ENCODE assay signal across 1 cellular context in the genomic region with DNA sequence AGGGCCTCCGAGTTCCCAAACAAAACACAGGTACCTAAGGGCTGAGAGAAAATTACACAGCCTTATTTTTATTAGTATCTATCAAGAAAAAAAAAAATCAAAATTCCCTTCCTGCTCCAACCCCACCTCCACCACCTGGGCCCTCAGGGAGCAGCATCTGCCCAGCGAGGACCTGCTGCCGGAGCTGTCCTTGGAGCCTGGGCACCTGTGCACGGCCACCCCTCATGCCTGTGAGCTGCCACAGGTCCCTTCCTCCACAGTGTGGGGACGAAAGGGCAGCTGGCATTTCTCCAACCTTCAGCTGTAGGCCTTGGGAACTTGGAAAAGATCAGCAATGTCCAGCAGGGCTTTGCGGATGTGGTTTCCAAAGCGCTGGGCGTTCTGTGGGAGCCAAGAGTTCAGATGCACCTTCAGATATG.
TF ChIP-seq lines count a peak whose summit lies in the region.

No MANE protein-coding gene starts in this region.

TF ChIP-seq in HepG2, 621 proteins besides CTCF, POLR2A, EP300 and RAD21 (continues in another document):
- TF ChIP-seq SCMH1 (CRISPR knock-in tag; IDR thresholded peaks at IDR 0.05; ENCODE audit: borderline replicate concordance) (no peak), ZNF883 (CRISPR knock-in tag; IDR thresholded peaks at IDR 0.05; ENCODE audit: not compliant biosample characterization) (no peak), ESRRA (CRISPR knock-in tag; IDR thresholded peaks at IDR 0.05; ENCODE audit: low read depth) (no peak), HNRNPL (IDR thresholded peaks at IDR 0.05; ENCODE audit: low read depth, low read length) (0 out of 2 replicates have a peak, but pooled peaks have one; percentile 40), ZNF510 (CRISPR knock-in tag; IDR thresholded peaks at IDR 0.05; ENCODE audit: low read depth) (no peak), HNRNPK (IDR thresholded peaks at IDR 0.05; ENCODE audit: low read depth, low read length, poor library complexity, severe bottlenecking) (no peak), ZNF7 (CRISPR knock-in tag; IDR thresholded peaks at IDR 0.05) (no peak), ZNF772 (CRISPR knock-in tag; IDR thresholded peaks at IDR 0.05) (no peak), MEIS2 (CRISPR knock-in tag; IDR thresholded peaks at IDR 0.05) (0 out of 2 replicates have a peak, but pooled peaks have one; percentile 15), SALL1 (CRISPR knock-in tag; IDR thresholded peaks at IDR 0.05) (0 out of 2 replicates have a peak, but pooled peaks have one; percentile 46), ZFP36L2 (CRISPR knock-in tag; IDR thresholded peaks at IDR 0.05) (no peak), ZNF441 (CRISPR knock-in tag; IDR thresholded peaks at IDR 0.05; ENCODE audit: borderline replicate concordance) (no peak), FOXK2 (IDR thresholded peaks at IDR 0.05) (no peak), KDM3A (CRISPR knock-in tag; IDR thresholded peaks at IDR 0.05; ENCODE audit: low read depth) (no peak), MTA1 (CRISPR knock-in tag; IDR thresholded peaks at IDR 0.05; ENCODE audit: borderline replicate concordance) (0 out of 2 replicates have a peak, but pooled peaks have one; percentile 48), CBX5 (CRISPR knock-in tag; IDR thresholded peaks at IDR 0.05; ENCODE audit: borderline replicate concordance) (no peak; the same call in 1 of the 2 replicates), ETV5 (CRISPR knock-in tag; IDR thresholded peaks at IDR 0.05; ENCODE audit: borderline replicate concordance) (peak; percentile 52; the same call in 1 of the 2 replicates), AGO1 (IDR thresholded peaks at IDR 0.05; ENCODE audit: low read depth, low read length, poor library complexity, severe bottlenecking) (no peak), TRIM24 (CRISPR knock-in tag; IDR thresholded peaks at IDR 0.05) (no peak), TAF1 (CRISPR knock-in tag; IDR thresholded peaks at IDR 0.05) (0 out of 2 replicates have a peak, but pooled peaks have one; percentile 27), ELF1 (CRISPR knock-in tag; IDR thresholded peaks at IDR 0.05) (no peak)
- TF ChIP-seq, protein P1, sequence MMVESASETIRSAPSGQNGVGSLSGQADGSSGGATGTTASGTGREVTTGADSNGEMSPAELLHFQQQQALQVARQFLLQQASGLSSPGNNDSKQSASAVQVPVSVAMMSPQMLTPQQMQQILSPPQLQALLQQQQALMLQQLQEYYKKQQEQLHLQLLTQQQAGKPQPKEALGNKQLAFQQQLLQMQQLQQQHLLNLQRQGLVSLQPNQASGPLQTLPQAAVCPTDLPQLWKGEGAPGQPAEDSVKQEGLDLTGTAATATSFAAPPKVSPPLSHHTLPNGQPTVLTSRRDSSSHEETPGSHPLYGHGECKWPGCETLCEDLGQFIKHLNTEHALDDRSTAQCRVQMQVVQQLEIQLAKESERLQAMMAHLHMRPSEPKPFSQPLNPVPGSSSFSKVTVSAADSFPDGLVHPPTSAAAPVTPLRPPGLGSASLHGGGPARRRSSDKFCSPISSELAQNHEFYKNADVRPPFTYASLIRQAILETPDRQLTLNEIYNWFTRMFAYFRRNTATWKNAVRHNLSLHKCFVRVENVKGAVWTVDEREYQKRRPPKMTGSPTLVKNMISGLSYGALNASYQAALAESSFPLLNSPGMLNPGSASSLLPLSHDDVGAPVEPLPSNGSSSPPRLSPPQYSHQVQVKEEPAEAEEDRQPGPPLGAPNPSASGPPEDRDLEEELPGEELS (CRISPR knock-in tag; IDR thresholded peaks at IDR 0.05): no peak; the same call in 1 of the 2 replicates
- TF ChIP-seq, protein P2, sequence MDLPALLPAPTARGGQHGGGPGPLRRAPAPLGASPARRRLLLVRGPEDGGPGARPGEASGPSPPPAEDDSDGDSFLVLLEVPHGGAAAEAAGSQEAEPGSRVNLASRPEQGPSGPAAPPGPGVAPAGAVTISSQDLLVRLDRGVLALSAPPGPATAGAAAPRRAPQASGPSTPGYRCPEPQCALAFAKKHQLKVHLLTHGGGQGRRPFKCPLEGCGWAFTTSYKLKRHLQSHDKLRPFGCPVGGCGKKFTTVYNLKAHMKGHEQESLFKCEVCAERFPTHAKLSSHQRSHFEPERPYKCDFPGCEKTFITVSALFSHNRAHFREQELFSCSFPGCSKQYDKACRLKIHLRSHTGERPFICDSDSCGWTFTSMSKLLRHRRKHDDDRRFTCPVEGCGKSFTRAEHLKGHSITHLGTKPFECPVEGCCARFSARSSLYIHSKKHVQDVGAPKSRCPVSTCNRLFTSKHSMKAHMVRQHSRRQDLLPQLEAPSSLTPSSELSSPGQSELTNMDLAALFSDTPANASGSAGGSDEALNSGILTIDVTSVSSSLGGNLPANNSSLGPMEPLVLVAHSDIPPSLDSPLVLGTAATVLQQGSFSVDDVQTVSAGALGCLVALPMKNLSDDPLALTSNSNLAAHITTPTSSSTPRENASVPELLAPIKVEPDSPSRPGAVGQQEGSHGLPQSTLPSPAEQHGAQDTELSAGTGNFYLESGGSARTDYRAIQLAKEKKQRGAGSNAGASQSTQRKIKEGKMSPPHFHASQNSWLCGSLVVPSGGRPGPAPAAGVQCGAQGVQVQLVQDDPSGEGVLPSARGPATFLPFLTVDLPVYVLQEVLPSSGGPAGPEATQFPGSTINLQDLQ (CRISPR knock-in tag; IDR thresholded peaks at IDR 0.05): no peak
- TF ChIP-seq, protein P3, sequence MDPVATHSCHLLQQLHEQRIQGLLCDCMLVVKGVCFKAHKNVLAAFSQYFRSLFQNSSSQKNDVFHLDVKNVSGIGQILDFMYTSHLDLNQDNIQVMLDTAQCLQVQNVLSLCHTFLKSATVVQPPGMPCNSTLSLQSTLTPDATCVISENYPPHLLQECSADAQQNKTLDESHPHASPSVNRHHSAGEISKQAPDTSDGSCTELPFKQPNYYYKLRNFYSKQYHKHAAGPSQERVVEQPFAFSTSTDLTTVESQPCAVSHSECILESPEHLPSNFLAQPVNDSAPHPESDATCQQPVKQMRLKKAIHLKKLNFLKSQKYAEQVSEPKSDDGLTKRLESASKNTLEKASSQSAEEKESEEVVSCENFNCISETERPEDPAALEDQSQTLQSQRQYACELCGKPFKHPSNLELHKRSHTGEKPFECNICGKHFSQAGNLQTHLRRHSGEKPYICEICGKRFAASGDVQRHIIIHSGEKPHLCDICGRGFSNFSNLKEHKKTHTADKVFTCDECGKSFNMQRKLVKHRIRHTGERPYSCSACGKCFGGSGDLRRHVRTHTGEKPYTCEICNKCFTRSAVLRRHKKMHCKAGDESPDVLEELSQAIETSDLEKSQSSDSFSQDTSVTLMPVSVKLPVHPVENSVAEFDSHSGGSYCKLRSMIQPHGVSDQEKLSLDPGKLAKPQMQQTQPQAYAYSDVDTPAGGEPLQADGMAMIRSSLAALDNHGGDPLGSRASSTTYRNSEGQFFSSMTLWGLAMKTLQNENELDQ (CRISPR knock-in tag; IDR thresholded peaks at IDR 0.05; ENCODE audit: borderline replicate concordance): no peak
- TF ChIP-seq, protein P4, sequence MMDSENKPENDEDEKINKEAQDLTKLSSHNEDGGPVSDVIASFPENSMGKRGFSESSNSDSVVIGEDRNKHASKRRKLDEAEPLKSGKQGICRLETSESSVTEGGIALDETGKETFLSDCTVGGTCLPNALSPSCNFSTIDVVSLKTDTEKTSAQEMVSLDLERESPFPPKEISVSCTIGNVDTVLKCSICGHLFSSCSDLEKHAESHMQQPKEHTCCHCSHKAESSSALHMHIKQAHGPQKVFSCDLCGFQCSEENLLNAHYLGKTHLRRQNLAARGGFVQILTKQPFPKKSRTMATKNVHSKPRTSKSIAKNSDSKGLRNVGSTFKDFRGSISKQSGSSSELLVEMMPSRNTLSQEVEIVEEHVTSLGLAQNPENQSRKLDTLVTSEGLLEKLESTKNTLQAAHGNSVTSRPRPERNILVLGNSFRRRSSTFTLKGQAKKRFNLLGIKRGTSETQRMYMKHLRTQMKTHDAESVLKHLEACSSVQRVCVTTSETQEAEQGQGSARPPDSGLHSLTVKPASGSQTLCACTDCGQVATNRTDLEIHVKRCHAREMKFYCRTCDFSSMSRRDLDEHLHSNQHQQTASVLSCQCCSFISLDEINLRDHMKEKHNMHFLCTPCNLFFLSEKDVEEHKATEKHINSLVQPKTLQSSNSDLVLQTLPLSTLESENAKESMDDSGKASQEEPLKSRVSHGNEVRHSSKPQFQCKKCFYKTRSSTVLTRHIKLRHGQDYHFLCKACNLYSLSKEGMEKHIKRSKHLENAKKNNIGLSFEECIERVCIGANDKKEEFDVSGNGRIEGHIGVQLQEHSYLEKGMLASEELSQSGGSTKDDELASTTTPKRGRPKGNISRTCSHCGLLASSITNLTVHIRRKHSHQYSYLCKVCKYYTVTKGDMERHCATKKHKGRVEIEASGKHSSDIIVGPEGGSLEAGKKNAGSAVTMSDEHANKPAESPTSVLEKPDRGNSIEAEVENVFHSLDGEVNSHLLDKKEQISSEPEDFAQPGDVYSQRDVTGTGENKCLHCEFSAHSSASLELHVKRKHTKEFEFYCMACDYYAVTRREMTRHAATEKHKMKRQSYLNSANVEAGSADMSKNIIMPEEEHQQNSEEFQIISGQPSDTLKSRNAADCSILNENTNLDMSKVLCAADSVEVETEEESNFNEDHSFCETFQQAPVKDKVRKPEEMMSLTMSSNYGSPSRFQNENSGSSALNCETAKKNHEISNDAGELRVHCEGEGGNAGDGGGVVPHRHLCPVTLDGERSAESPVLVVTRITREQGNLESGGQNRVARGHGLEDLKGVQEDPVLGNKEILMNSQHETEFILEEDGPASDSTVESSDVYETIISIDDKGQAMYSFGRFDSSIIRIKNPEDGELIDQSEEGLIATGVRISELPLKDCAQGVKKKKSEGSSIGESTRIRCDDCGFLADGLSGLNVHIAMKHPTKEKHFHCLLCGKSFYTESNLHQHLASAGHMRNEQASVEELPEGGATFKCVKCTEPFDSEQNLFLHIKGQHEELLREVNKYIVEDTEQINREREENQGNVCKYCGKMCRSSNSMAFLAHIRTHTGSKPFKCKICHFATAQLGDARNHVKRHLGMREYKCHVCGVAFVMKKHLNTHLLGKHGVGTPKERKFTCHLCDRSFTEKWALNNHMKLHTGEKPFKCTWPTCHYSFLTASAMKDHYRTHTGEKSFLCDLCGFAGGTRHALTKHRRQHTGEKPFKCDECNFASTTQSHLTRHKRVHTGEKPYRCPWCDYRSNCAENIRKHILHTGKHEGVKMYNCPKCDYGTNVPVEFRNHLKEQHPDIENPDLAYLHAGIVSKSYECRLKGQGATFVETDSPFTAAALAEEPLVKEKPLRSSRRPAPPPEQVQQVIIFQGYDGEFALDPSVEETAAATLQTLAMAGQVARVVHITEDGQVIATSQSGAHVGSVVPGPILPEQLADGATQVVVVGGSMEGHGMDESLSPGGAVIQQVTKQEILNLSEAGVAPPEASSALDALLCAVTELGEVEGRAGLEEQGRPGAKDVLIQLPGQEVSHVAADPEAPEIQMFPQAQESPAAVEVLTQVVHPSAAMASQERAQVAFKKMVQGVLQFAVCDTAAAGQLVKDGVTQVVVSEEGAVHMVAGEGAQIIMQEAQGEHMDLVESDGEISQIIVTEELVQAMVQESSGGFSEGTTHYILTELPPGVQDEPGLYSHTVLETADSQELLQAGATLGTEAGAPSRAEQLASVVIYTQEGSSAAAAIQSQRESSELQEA (CRISPR knock-in tag; IDR thresholded peaks at IDR 0.05; ENCODE audit: not compliant biosample characterization): no peak
- TF ChIP-seq, protein P5, sequence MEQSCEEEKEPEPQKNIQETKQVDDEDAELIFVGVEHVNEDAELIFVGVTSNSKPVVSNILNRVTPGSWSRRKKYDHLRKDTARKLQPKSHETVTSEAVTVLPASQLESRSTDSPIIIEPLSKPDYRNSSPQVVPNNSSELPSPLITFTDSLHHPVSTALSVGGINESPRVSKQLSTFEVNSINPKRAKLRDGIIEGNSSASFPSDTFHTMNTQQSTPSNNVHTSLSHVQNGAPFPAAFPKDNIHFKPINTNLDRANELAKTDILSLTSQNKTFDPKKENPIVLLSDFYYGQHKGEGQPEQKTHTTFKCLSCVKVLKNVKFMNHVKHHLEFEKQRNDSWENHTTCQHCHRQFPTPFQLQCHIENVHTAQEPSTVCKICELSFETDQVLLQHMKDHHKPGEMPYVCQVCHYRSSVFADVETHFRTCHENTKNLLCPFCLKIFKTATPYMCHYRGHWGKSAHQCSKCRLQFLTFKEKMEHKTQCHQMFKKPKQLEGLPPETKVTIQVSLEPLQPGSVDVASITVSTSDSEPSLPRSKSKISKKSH (CRISPR knock-in tag; IDR thresholded peaks at IDR 0.05; ENCODE audit: borderline replicate concordance): no peak
- TF ChIP-seq, protein P6, sequence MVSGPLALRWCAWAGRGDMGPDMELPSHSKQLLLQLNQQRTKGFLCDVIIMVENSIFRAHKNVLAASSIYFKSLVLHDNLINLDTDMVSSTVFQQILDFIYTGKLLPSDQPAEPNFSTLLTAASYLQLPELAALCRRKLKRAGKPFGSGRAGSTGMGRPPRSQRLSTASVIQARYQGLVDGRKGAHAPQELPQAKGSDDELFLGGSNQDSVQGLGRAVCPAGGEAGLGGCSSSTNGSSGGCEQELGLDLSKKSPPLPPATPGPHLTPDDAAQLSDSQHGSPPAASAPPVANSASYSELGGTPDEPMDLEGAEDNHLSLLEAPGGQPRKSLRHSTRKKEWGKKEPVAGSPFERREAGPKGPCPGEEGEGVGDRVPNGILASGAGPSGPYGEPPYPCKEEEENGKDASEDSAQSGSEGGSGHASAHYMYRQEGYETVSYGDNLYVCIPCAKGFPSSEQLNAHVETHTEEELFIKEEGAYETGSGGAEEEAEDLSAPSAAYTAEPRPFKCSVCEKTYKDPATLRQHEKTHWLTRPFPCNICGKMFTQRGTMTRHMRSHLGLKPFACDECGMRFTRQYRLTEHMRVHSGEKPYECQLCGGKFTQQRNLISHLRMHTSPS (CRISPR knock-in tag; IDR thresholded peaks at IDR 0.05; ENCODE audit: low read depth): peak; percentile 86
- TF ChIP-seq, protein P7, sequence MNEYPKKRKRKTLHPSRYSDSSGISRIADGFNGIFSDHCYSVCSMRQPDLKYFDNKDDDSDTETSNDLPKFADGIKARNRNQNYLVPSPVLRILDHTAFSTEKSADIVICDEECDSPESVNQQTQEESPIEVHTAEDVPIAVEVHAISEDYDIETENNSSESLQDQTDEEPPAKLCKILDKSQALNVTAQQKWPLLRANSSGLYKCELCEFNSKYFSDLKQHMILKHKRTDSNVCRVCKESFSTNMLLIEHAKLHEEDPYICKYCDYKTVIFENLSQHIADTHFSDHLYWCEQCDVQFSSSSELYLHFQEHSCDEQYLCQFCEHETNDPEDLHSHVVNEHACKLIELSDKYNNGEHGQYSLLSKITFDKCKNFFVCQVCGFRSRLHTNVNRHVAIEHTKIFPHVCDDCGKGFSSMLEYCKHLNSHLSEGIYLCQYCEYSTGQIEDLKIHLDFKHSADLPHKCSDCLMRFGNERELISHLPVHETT (CRISPR knock-in tag; conservative IDR thresholded peaks at IDR 0.05): no peak
